ENCODE assay signal across 8 cellular contexts in genomic region chr9:127122176-127123151, GRCh38. TPM values are rescaled to one million over a fixed set of nuclear protein-coding genes. Genes with fewer than 3 reads are reported as not detected.
A peak's percentile ranks its signal among the peaks of the same experiment; 100 is the strongest.
DNase-seq lines count a peak whose midpoint lies in the region; ATAC-seq and TF ChIP-seq lines count a peak whose summit lies in the region.

A gene with protein sequence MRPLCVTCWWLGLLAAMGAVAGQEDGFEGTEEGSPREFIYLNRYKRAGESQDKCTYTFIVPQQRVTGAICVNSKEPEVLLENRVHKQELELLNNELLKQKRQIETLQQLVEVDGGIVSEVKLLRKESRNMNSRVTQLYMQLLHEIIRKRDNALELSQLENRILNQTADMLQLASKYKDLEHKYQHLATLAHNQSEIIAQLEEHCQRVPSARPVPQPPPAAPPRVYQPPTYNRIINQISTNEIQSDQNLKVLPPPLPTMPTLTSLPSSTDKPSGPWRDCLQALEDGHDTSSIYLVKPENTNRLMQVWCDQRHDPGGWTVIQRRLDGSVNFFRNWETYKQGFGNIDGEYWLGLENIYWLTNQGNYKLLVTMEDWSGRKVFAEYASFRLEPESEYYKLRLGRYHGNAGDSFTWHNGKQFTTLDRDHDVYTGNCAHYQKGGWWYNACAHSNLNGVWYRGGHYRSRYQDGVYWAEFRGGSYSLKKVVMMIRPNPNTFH (minus strand): TSS chr9:127122635. CDS start chr9:127108731, 13,904 bp downstream.

- H3K4me1 Mint-ChIP-seq in CD8-positive, alpha-beta T cell (ENCODE audit: low read depth) = peaks cover 9% of the 10 kb centered on the region
- H3K4me1 Mint-ChIP-seq in dendritic cell treated with granulocyte-macrophage colony-stimulating factor and Interleukin-4, amounts not matched to agents 40 ng/mL and 50 ng/mL, for 4 days (ENCODE audit: low read depth) = peaks cover 29% of the 10 kb centered on the region

- H3K4me3 ChIP-seq in CD8-positive, alpha-beta T cell (ENCODE audit: low read depth, low read length) = no peak within 1 kb of the TSS
- peak within 1 kb of the TSS; percentile 67 for H3K4me3 ChIP-seq in OCI-LY3 (ENCODE audit: low read length)
- H3K4me3 ChIP-seq in kidney epithelial cell (ENCODE audit: low read depth, low read length) = peak within 1 kb of the TSS; percentile 51
- peak within 1 kb of the TSS; percentile 94 to 97 (median 95) for H3K4me3 ChIP-seq in skeletal muscle tissue (ENCODE audit: low read length in 3 of 3)

- peaks cover 10% of the 10 kb centered on the region for H3K4me1 ChIP-seq in CD8-positive, alpha-beta T cell (ENCODE audit: insufficient read depth, low read length)
- peaks cover 20% of the 10 kb centered on the region for H3K4me1 ChIP-seq in OCI-LY3 (ENCODE audit: low read length)
- H3K4me1 ChIP-seq in skeletal muscle tissue (ENCODE audit: control insufficient read depth in 3 of 3, insufficient read depth in 3 of 3, low read length in 3 of 3) = peaks cover 54 to 60% (median 54%) of the 10 kb centered on the region in 3 donors

- POLR2A ChIA-PET in CD8-positive, alpha-beta T cell (lab: Charles Lee) = interaction anchor here (0.6 kb wide), 1 partner anchor 285 kb away, joined by 6 read pairs; no protein-coding TSS in a partner anchor

- H3K9me3 ChIP-seq in CD8-positive, alpha-beta T cell (ENCODE audit: low read length) = no peaks in the 10 kb centered on the region
- H3K9me3 ChIP-seq in OCI-LY3 (ENCODE audit: insufficient read depth, low read length) (no peaks in the 10 kb centered on the region), skeletal muscle tissue (ENCODE audit: control insufficient read depth in 3 of 3, low read length in 3 of 3) (no peaks in the 10 kb centered on the region)

- DNase-seq in CD8-positive, alpha-beta T cell = no peak
- DNase-seq in GOT3 (lab: John Stamatoyannopoulos, UW) (peak; percentile 61), kidney epithelial cell (ENCODE audit: low read depth) (peak; percentile 65), NCI-H2196 treated with DMSO at 0.1 percent for 48 hours (lab: John Stamatoyannopoulos, UW; ENCODE audit: unreplicated experiment) (no peak)

- H3K4me2 ChIP-seq in OCI-LY3 (ENCODE audit: low read length) = peak within 1 kb of the TSS; percentile 87

- H3K9ac ChIP-seq in OCI-LY3 (ENCODE audit: low read length) (peak within 1 kb of the TSS; percentile 35; the same call in 1 of the 2 replicates), skeletal muscle tissue (ENCODE audit: low read depth in 1 of 3, low read length in 3 of 3) (peak within 1 kb of the TSS; percentile 95 to 98 (median 98))

- H3K27me3 Mint-ChIP-seq in CD8-positive, alpha-beta T cell (ENCODE audit: low read depth) = peaks cover 37% of the 10 kb centered on the region
- peaks cover 81% of the 10 kb centered on the region for H3K27me3 Mint-ChIP-seq in dendritic cell treated with granulocyte-macrophage colony-stimulating factor and Interleukin-4, amounts not matched to agents 40 ng/mL and 50 ng/mL, for 4 days

- no peaks in the 10 kb centered on the region for H4K20me1 ChIP-seq in OCI-LY3 (ENCODE audit: insufficient read depth, low read length)

- no peaks in the 10 kb centered on the region for H3K36me3 Mint-ChIP-seq in CD8-positive, alpha-beta T cell
- no peaks in the 10 kb centered on the region for H3K36me3 Mint-ChIP-seq in dendritic cell treated with granulocyte-macrophage colony-stimulating factor and Interleukin-4, amounts not matched to agents 40 ng/mL and 50 ng/mL, for 4 days (ENCODE audit: low read depth)

- H3K27ac ChIP-seq in CD8-positive, alpha-beta T cell (ENCODE audit: low read depth, low read length) = no peak within 1 kb of the TSS
- H3K27ac ChIP-seq in OCI-LY3 (ENCODE audit: low read length) (no peak within 1 kb of the TSS), skeletal muscle tissue (ENCODE audit: low read depth, low read length) (peak within 1 kb of the TSS; percentile 94)

- no peak within 1 kb of the TSS for H3K4me3 Mint-ChIP-seq in CD8-positive, alpha-beta T cell
- H3K4me3 Mint-ChIP-seq in dendritic cell treated with granulocyte-macrophage colony-stimulating factor and Interleukin-4, amounts not matched to agents 40 ng/mL and 50 ng/mL, for 4 days = peak within 1 kb of the TSS; percentile 58

- H3K9me3 Mint-ChIP-seq in CD8-positive, alpha-beta T cell = no peaks in the 10 kb centered on the region
- no peaks in the 10 kb centered on the region for H3K9me3 Mint-ChIP-seq in dendritic cell treated with granulocyte-macrophage colony-stimulating factor and Interleukin-4, amounts not matched to agents 40 ng/mL and 50 ng/mL, for 4 days

- intact Hi-C loops in CD8-positive, alpha-beta T cell (cut with DNase I, micrococcal nuclease) = no loop called here
- intact Hi-C loops in dendritic cell treated with granulocyte-macrophage colony-stimulating factor and Interleukin-4, amounts not matched to agents 40 ng/mL and 50 ng/mL, for 4 days (cut with micrococcal nuclease) = no loop called here

- no peaks in the 10 kb centered on the region for H3K36me3 ChIP-seq in CD8-positive, alpha-beta T cell (ENCODE audit: insufficient read depth, low read length)
- H3K36me3 ChIP-seq in OCI-LY3 (replicated peaks; ENCODE audit: low read depth, low read length) = no peaks in the 10 kb centered on the region
- H3K36me3 ChIP-seq in kidney epithelial cell (ENCODE audit: control insufficient read depth, insufficient read depth, low read length) = no peaks in the 10 kb centered on the region
- H3K36me3 ChIP-seq in skeletal muscle tissue (ENCODE audit: control insufficient read depth in 3 of 3, insufficient read depth in 3 of 3, low read length in 3 of 3) = peaks cover 0 to 8% (median 7%) of the 10 kb centered on the region in 3 donors

- no peak within 1 kb of the TSS for H2AFZ ChIP-seq in OCI-LY3 (ENCODE audit: low read depth, low read length)

- H3K27me3 ChIP-seq in CD8-positive, alpha-beta T cell (ENCODE audit: insufficient read depth, low read length) = peaks cover 6% of the 10 kb centered on the region
- H3K27me3 ChIP-seq in OCI-LY3 (ENCODE audit: low read depth, low read length) (peaks cover 21% of the 10 kb centered on the region), kidney epithelial cell (ENCODE audit: control insufficient read depth, insufficient read depth, low read length) (no peaks in the 10 kb centered on the region), skeletal muscle tissue (ENCODE audit: control insufficient read depth in 3 of 3, insufficient read depth in 3 of 3, low read length in 3 of 3) (no peaks in the 10 kb centered on the region)

- no peak for TF ChIP-seq CTCF in CD8-positive, alpha-beta T cell (IDR thresholded peaks at IDR 0.05)
- no peak for TF ChIP-seq CTCF in OCI-LY3 (IDR thresholded peaks at IDR 0.05; ENCODE audit: low read depth, low read length)
- TF ChIP-seq CTCF in kidney epithelial cell (IDR thresholded peaks at IDR 0.05; ENCODE audit: insufficient read depth, low read length, poor library complexity, severe bottlenecking) = no peak

- H3K79me2 ChIP-seq in OCI-LY3 (ENCODE audit: low read length) = no peaks in the 10 kb centered on the region

- peak within 1 kb of the TSS; percentile 32 for H3K27ac Mint-ChIP-seq in CD8-positive, alpha-beta T cell
- peak within 1 kb of the TSS; percentile 63 for H3K27ac Mint-ChIP-seq in dendritic cell treated with granulocyte-macrophage colony-stimulating factor and Interleukin-4, amounts not matched to agents 40 ng/mL and 50 ng/mL, for 4 days

- peak; percentile 34 for ATAC-seq in CD8-positive, alpha-beta T cell
- no peak for ATAC-seq in HG02759 (IDR thresholded peaks at IDR 0.05; ENCODE audit: unreplicated experiment)

- CTCF ChIA-PET in CD8-positive, alpha-beta T cell (lab: Charles Lee) = no interaction called here

RNA-seq across cellular contexts. Expression of the gene that starts here (rescaled TPM):
- not detected for total RNA-seq in CD8-positive, alpha-beta T cell
- total RNA-seq in kidney epithelial cell = 4.9 TPM in 2 replicates
- 37.6 TPM for total RNA-seq in skeletal muscle tissue

Comparison
In these comparisons a context has a peak if more than half of its experiments do, and no peak if none do; other contexts are left out.
1. Peak in ATAC-seq in CD8-positive, alpha-beta T cell; RNA of the gene not detected or under 1 TPM.
2. DNase-seq: peak in GOT3 (single experiment) and kidney epithelial cell (single experiment); none in CD8-positive, alpha-beta T cell (0 of 7) and NCI-H2196 treated with DMSO at 0.1 percent for 48 hours (single experiment).